12 cellular contexts compared by ENCODE assay signal in the genomic region with DNA sequence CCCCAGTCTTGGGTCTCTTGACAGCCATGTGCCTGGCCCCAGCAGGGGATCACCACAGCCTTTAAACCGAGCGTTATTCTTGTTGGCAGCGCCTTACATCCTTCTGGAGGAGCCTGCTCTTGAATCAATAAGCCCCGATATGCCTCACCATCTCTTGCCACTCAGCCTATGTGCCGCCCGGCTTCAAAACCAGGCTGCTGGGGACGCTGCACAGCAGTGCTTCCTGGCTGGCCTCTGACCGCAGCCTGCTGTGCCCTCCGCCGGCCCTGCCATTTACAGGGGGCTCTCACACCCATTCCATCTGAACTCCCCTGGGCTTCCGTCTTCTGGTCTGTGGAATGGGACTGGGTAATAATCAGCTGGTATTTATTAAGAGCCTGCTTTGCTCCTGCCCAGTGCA. TPM values are rescaled to one million over a fixed set of nuclear protein-coding genes. Genes with fewer than 3 reads are reported as not detected.
DNase-seq lines count a peak whose midpoint lies in the region; ATAC-seq and TF ChIP-seq lines count a peak whose summit lies in the region.
"Had no signal": no experiment of that assay in that cellular context is flagged by ENCODE, and none has a peak within 500 bp of the region (broad histone marks: within the 10 kb centered on the region; RNA-seq: fewer than 3 reads in every experiment).

No MANE protein-coding gene starts in this region.

- ATAC-seq in activated T-cell treated with anti-CD3 and anti-CD28 coated beads, Interleukin-2, amount 50 U/mL, for 4 hours = no peak
- ATAC-seq in naive thymus-derived CD4-positive, alpha-beta T cell = no peak
- ATAC-seq in GM21360 (IDR thresholded peaks at IDR 0.05; ENCODE audit: unreplicated experiment) = no peak
- no peak for ATAC-seq in HG02852 (IDR thresholded peaks at IDR 0.05; ENCODE audit: unreplicated experiment)

- CTCF ChIA-PET in naive thymus-derived CD4-positive, alpha-beta T cell (lab: Charles Lee) = interaction anchor here (0.6 to 2.8 kb wide), 10 partner anchors 9 to 379 kb away, joined by 3 to 32 read pairs (median 4); partner anchors contain the start of genes MORN1, RER1 and TNFRSF14

- no peaks in the 10 kb centered on the region for H3K9me3 ChIP-seq in DOHH2 (ENCODE audit: control insufficient read depth, insufficient read depth, low read length)
- no peaks in the 10 kb centered on the region for H3K9me3 ChIP-seq in naive thymus-derived CD4-positive, alpha-beta T cell (ENCODE audit: control insufficient read depth in 2 of 3, low read length in 3 of 3)

- H4K20me1 ChIP-seq in DOHH2 (ENCODE audit: control insufficient read depth, insufficient read depth, low read depth, low read length) = 0 out of 2 replicates have a peak, but pooled peaks cover 4% of the 10 kb centered on the region

- peaks cover 29% of the 10 kb centered on the region for H3K79me2 ChIP-seq in DOHH2 (ENCODE audit: control insufficient read depth, low read length)

- peak overlapping the region; percentile 99 for H3K27ac ChIP-seq in C4-2B
- peak overlapping the region; percentile 77 for H3K27ac ChIP-seq in DOHH2 (ENCODE audit: low read depth, low read length)
- peak overlapping the region; percentile 95 for H3K27ac ChIP-seq in naive thymus-derived CD4-positive, alpha-beta T cell (ENCODE audit: low read depth, low read length)

- H3K36me3 Mint-ChIP-seq in activated T-cell treated with anti-CD3 and anti-CD28 coated beads, Interleukin-2, amount 50 U/mL, for 4 hours (ENCODE audit: insufficient read depth) = peaks cover 2% of the 10 kb centered on the region
- H3K36me3 Mint-ChIP-seq in naive thymus-derived CD4-positive, alpha-beta T cell = peaks cover 0 to 2% (median 0%) of the 10 kb centered on the region in 5 donors

- 0 out of 2 replicates have a peak, but pooled peaks cover 10% of the 10 kb centered on the region for H3F3A ChIP-seq in DOHH2 (ENCODE audit: control insufficient read depth, insufficient read depth)

- DNase-seq in activated T-cell treated with anti-CD3 and anti-CD28 coated beads, Interleukin-2, amount 50 U/mL, for 4 hours = no peak
- DNase-seq in naive thymus-derived CD4-positive, alpha-beta T cell = no peak
- DNase-seq in AG08396 (ENCODE audit: low spot score) (no peak), ecto neural progenitor cell (ENCODE audit: low spot score) (no peak)
- DNase-seq: midbrain, NCI-H1092 treated with DMSO at 0.1 percent for 48 hours, NCI-H524 treated with DMSO at 0.1 percent for 48 hours, SIG-M5 had no signal

- peak overlapping the region; percentile 88 for H3K4me2 ChIP-seq in DOHH2 (ENCODE audit: low read length)

- H3K36me3 ChIP-seq in DOHH2 (ENCODE audit: control insufficient read depth, low read length) = peaks cover 12% of the 10 kb centered on the region
- no peaks in the 10 kb centered on the region for H3K36me3 ChIP-seq in naive thymus-derived CD4-positive, alpha-beta T cell (ENCODE audit: control insufficient read depth in 2 of 3, insufficient read depth in 3 of 3, low read length in 3 of 3)

- POLR2A ChIA-PET in naive thymus-derived CD4-positive, alpha-beta T cell (lab: Charles Lee) = interaction anchor here (0.9 to 5.0 kb wide), 14 partner anchors 22 to 372 kb away, joined by 3 to 68 read pairs (median 5); partner anchors contain the start of genes MORN1, PANK4, RER1 and TNFRSF14

- no peaks in the 10 kb centered on the region for H3K9me3 Mint-ChIP-seq in activated T-cell treated with anti-CD3 and anti-CD28 coated beads, Interleukin-2, amount 50 U/mL, for 4 hours
- H3K9me3 Mint-ChIP-seq in naive thymus-derived CD4-positive, alpha-beta T cell = no peaks in the 10 kb centered on the region

- H3K4me1 Mint-ChIP-seq in activated T-cell treated with anti-CD3 and anti-CD28 coated beads, Interleukin-2, amount 50 U/mL, for 4 hours (ENCODE audit: low read depth) = peaks cover 35% of the 10 kb centered on the region
- peaks cover 28 to 45% (median 36%) of the 10 kb centered on the region in 7 donors for H3K4me1 Mint-ChIP-seq in naive thymus-derived CD4-positive, alpha-beta T cell

- no peaks in the 10 kb centered on the region for H3K9me2 ChIP-seq in DOHH2 (replicated peaks; ENCODE audit: control insufficient read depth, low read length)

- H3K4me3 Mint-ChIP-seq in activated T-cell treated with anti-CD3 and anti-CD28 coated beads, Interleukin-2, amount 50 U/mL, for 4 hours = peak overlapping the region; percentile 79
- H3K4me3 Mint-ChIP-seq in naive thymus-derived CD4-positive, alpha-beta T cell = peak overlapping the region; percentile 76 to 90 (median 84)

- H3K4me1 ChIP-seq in DOHH2 (ENCODE audit: control insufficient read depth, low read length) = peaks cover 43% of the 10 kb centered on the region
- H3K4me1 ChIP-seq in naive thymus-derived CD4-positive, alpha-beta T cell (ENCODE audit: control insufficient read depth in 2 of 2, insufficient read depth in 2 of 2, low read length in 2 of 2) = peaks cover 37 to 45% of the 10 kb centered on the region in 2 donors

- peak overlapping the region; percentile 84 to 96 (median 90) for H3K27ac Mint-ChIP-seq in naive thymus-derived CD4-positive, alpha-beta T cell

- H3K4me3 ChIP-seq in DOHH2 (ENCODE audit: low read length) = peak overlapping the region; percentile 89
- peak overlapping the region; percentile 69 for H3K4me3 ChIP-seq in naive thymus-derived CD4-positive, alpha-beta T cell (ENCODE audit: low read length)

- H3K27me3 Mint-ChIP-seq in activated T-cell treated with anti-CD3 and anti-CD28 coated beads, Interleukin-2, amount 50 U/mL, for 4 hours (ENCODE audit: low read depth) = no peaks in the 10 kb centered on the region
- H3K27me3 Mint-ChIP-seq in naive thymus-derived CD4-positive, alpha-beta T cell = no peaks in the 10 kb centered on the region

- intact Hi-C loops in naive thymus-derived CD4-positive, alpha-beta T cell (cut with micrococcal nuclease) = loop anchor here in 1 of 2 donors (10.0 kb wide), 1 partner anchor 619 kb away; no protein-coding TSS in a partner anchor

- H3K27me3 ChIP-seq in DOHH2 (ENCODE audit: control insufficient read depth, low read length) = no peaks in the 10 kb centered on the region
- H3K27me3 ChIP-seq in naive thymus-derived CD4-positive, alpha-beta T cell (ENCODE audit: control insufficient read depth in 2 of 2, insufficient read depth in 2 of 2, low read length in 2 of 2) = no peaks in the 10 kb centered on the region

- TF ChIP-seq CTCF in C4-2B (conservative IDR thresholded peaks at IDR 0.05) (no peak), DOHH2 (IDR thresholded peaks at IDR 0.05; ENCODE audit: low read depth, low read length, poor library complexity, severe bottlenecking) (no peak)

RNA-seq across cellular contexts. Expression of gene PEX10, which starts 3.0 kb away (rescaled TPM):
- total RNA-seq in activated T-cell treated with anti-CD3 and anti-CD28 coated beads, Interleukin-2, amount 50 U/mL, for 4 hours = 10 to 100 TPM; 23.4 to 23.6 (median 23.6) TPM
- 10 to 100 TPM in 4 of 5 experiments, 1 to 10 TPM in 1; 8.7 to 14.9 (median 12.3) TPM for total RNA-seq in naive thymus-derived CD4-positive, alpha-beta T cell
- 10 to 100 TPM in 1 of 2 donors, 1 to 10 TPM in 1; 9.1 to 10.4 TPM for polyA plus RNA-seq in naive thymus-derived CD4-positive, alpha-beta T cell

RNA-seq across cellular contexts. Expression of gene RER1, which starts 23.7 kb away (rescaled TPM):
- total RNA-seq in activated T-cell treated with anti-CD3 and anti-CD28 coated beads, Interleukin-2, amount 50 U/mL, for 4 hours = 100 to 1,000 TPM; 153 to 170 (median 170) TPM
- 100 to 1,000 TPM in 3 of 5 experiments, 10 to 100 TPM in 2; 71.0 to 150 (median 136) TPM for total RNA-seq in naive thymus-derived CD4-positive, alpha-beta T cell
- 100 to 1,000 TPM; 110 to 116 TPM for polyA plus RNA-seq in naive thymus-derived CD4-positive, alpha-beta T cell

RNA-seq across cellular contexts. Expression of gene MORN1, which starts 24.0 kb away (rescaled TPM):
- total RNA-seq in activated T-cell treated with anti-CD3 and anti-CD28 coated beads, Interleukin-2, amount 50 U/mL, for 4 hours = 1 to 10 TPM; 6.4 to 7.0 (median 6.7) TPM
- 10 to 100 TPM in 3 of 5 experiments, 1 to 10 TPM in 2; 8.5 to 16.4 (median 11.2) TPM for total RNA-seq in naive thymus-derived CD4-positive, alpha-beta T cell
- 1 to 10 TPM; 5.0 to 5.3 TPM for polyA plus RNA-seq in naive thymus-derived CD4-positive, alpha-beta T cell
